14 cellular contexts compared by ENCODE assay signal in genomic region chr3:39118079-39118478, GRCh38.
"Had no signal": no experiment of that assay in that cellular context is flagged by ENCODE, and none has a peak within 500 bp of the region (broad histone marks: within the 10 kb centered on the region; RNA-seq: fewer than 3 reads in every experiment).

No MANE protein-coding gene starts in this region.

- H3K27ac ChIP-seq: epithelial cell of prostate, psoas muscle, right lobe of liver, stomach had no signal

- H3K4me3 ChIP-seq: psoas muscle, right lobe of liver, smooth muscle cell, stomach had no signal

- H3K4me1 ChIP-seq: psoas muscle, stomach had no signal

- H3K27me3 Mint-ChIP-seq: activated CD8-positive, alpha-beta T cell treated with anti-CD3 and anti-CD28 coated beads for 36 hours had no signal

- H3K4me3 Mint-ChIP-seq: activated CD8-positive, alpha-beta T cell treated with anti-CD3 and anti-CD28 coated beads for 36 hours; activated T-cell treated with anti-CD3 and anti-CD28 coated beads, Interleukin-2, amount 50 U/mL, for 4 hours; nephron; WTC11 had no signal

- DNase-seq: activated CD4-positive, alpha-beta T cell treated with anti-CD3 and anti-CD28 coated beads for 4 hours; activated CD8-positive, alpha-beta T cell treated with anti-CD3 and anti-CD28 coated beads for 36 hours; activated effector memory CD4-positive, alpha-beta T cell treated with Interleukin-2 at 50 U/mL for 16 hours; activated naive CD4-positive, alpha-beta T cell treated with anti-CD3 and anti-CD28 coated beads, Interleukin-2, amount 50 U/mL, for 16 hours; activated T-cell treated with anti-CD3 and anti-CD28 coated beads, Interleukin-2, amount 50 U/mL, for 4 hours; foreskin melanocyte; kidney glomerular epithelial cell; psoas muscle; right lobe of liver; stomach had no signal

- H3K9me3 Mint-ChIP-seq: activated CD8-positive, alpha-beta T cell treated with anti-CD3 and anti-CD28 coated beads for 36 hours; activated T-cell treated with anti-CD3 and anti-CD28 coated beads, Interleukin-2, amount 50 U/mL, for 4 hours; nephron; WTC11 had no signal

- H3K27ac Mint-ChIP-seq: activated CD8-positive, alpha-beta T cell treated with anti-CD3 and anti-CD28 coated beads for 36 hours; nephron; WTC11 had no signal

- H3K27me3 ChIP-seq: right lobe of liver, stomach had no signal

- H3K9me3 ChIP-seq: psoas muscle, right lobe of liver, stomach had no signal

- H3K36me3 ChIP-seq: right lobe of liver had no signal

- ATAC-seq: activated CD8-positive, alpha-beta T cell treated with anti-CD3 and anti-CD28 coated beads for 36 hours; activated T-cell treated with anti-CD3 and anti-CD28 coated beads, Interleukin-2, amount 50 U/mL, for 4 hours; psoas muscle; WTC11 had no signal

- H3K36me3 Mint-ChIP-seq: WTC11 had no signal

- H3K4me1 Mint-ChIP-seq: nephron, WTC11 had no signal

- H3K4me2 ChIP-seq: smooth muscle cell had no signal
